15 cellular contexts compared by ENCODE assay signal in genomic region chr15:54960266-54960665, GRCh38.
DNase-seq lines count a peak whose midpoint lies in the region; ATAC-seq and TF ChIP-seq lines count a peak whose summit lies in the region.
"Had no signal": no experiment of that assay in that cellular context is flagged by ENCODE, and none has a peak within 500 bp of the region (broad histone marks: within the 10 kb centered on the region; RNA-seq: fewer than 3 reads in every experiment).

No MANE protein-coding gene starts in this region.

- intact Hi-C loops in tibial artery (cut with DNase I; ENCODE audit: low total_unique reads), result no loop called here

- no peak overlapping the region for H3K4me3 ChIP-seq in OCI-LY3 (ENCODE audit: low read length)
- no peak overlapping the region for H3K4me3 ChIP-seq in tibial artery
- H3K4me3 ChIP-seq: BLaER1 treated with 17β-estradiol and CSF1 and Interleukin-3, amounts not matched to agents 10 nM and 100 nM; GM23338 had no signal

- H3K36me3 ChIP-seq in OCI-LY3 (replicated peaks; ENCODE audit: low read depth, low read length) (peaks cover 3% of the 10 kb centered on the region), tibial artery (peaks cover 0 to 7% (median 0%) of the 10 kb centered on the region in 3 donors)
- H3K36me3 ChIP-seq: BLaER1 treated with 17β-estradiol and CSF1 and Interleukin-3, amounts not matched to agents 10 nM and 100 nM had no signal

- H3K27me3 ChIP-seq in OCI-LY3 (ENCODE audit: low read depth, low read length), result no peaks in the 10 kb centered on the region
- no peaks in the 10 kb centered on the region for H3K27me3 ChIP-seq in tibial artery
- H3K27me3 ChIP-seq: BLaER1 treated with 17β-estradiol and CSF1 and Interleukin-3, amounts not matched to agents 10 nM and 100 nM had no signal

- H3K9me3 ChIP-seq in OCI-LY3 (ENCODE audit: insufficient read depth, low read length) (no peaks in the 10 kb centered on the region), tibial artery (peaks cover 0 to 13% (median 0%) of the 10 kb centered on the region in 3 donors)

- DNase-seq in putamen (ENCODE audit: low spot score) (peak; percentile 72), tibial artery (no peak), glomerular visceral epithelial cell (ENCODE audit: extremely low spot score) (no peak), Kasumi-1 (lab: John Stamatoyannopoulos, UW) (no peak), cerebellar nuclear complex (lab: John Stamatoyannopoulos, UW) (no peak)
- DNase-seq: 8988T; Calu3; CD8-positive, alpha-beta T cell; DMS79 treated with DMSO at 0.1 percent for 48 hours; HCEC 1CT had no signal

- no peaks in the 10 kb centered on the region for H4K20me1 ChIP-seq in OCI-LY3 (ENCODE audit: insufficient read depth, low read length)
- H4K20me1 ChIP-seq: BLaER1 treated with 17β-estradiol and CSF1 and Interleukin-3, amounts not matched to agents 10 nM and 100 nM had no signal

- no peak for ATAC-seq in GM21423 (IDR thresholded peaks at IDR 0.05; ENCODE audit: unreplicated experiment)
- ATAC-seq: CD8-positive, alpha-beta T cell; GM23338 had no signal

- H3K4me2 ChIP-seq in OCI-LY3 (ENCODE audit: low read length), result no peak overlapping the region
- H3K4me2 ChIP-seq: GM23338 had no signal

- no peak overlapping the region for H3K27ac ChIP-seq in OCI-LY3 (ENCODE audit: low read length)
- H3K27ac ChIP-seq in cingulate gyrus (ENCODE audit: low read depth, low read length), result peak overlapping the region; percentile 33
- peak overlapping the region; percentile 62 to 75 for H3K27ac ChIP-seq in tibial artery
- H3K27ac ChIP-seq: BLaER1 treated with 17β-estradiol and CSF1 and Interleukin-3, amounts not matched to agents 10 nM and 100 nM had no signal

- H3K4me1 ChIP-seq in OCI-LY3 (ENCODE audit: low read length), result peaks cover 9% of the 10 kb centered on the region; the same call in 1 of the 2 replicates
- H3K4me1 ChIP-seq in tibial artery, result peaks cover 0 to 47% (median 16%) of the 10 kb centered on the region in 4 donors

- H2AFZ ChIP-seq in OCI-LY3 (ENCODE audit: low read depth, low read length), result 0 out of 2 replicates have a peak overlapping the region, but pooled peaks have one; percentile 21
- H2AFZ ChIP-seq: GM23338 had no signal

- TF ChIP-seq CTCF in OCI-LY3 (IDR thresholded peaks at IDR 0.05; ENCODE audit: low read depth, low read length), result no peak
- TF ChIP-seq CTCF in tibial artery (IDR thresholded peaks at IDR 0.05), result no peak

- no peak overlapping the region for H3K9ac ChIP-seq in OCI-LY3 (ENCODE audit: low read length)
- H3K9ac ChIP-seq: BLaER1 treated with 17β-estradiol and CSF1 and Interleukin-3, amounts not matched to agents 10 nM and 100 nM had no signal

- no peaks in the 10 kb centered on the region for H3K79me2 ChIP-seq in OCI-LY3 (ENCODE audit: low read length)
